Comparison of ENCODE assay signal across 8 cellular contexts in the genomic region with DNA sequence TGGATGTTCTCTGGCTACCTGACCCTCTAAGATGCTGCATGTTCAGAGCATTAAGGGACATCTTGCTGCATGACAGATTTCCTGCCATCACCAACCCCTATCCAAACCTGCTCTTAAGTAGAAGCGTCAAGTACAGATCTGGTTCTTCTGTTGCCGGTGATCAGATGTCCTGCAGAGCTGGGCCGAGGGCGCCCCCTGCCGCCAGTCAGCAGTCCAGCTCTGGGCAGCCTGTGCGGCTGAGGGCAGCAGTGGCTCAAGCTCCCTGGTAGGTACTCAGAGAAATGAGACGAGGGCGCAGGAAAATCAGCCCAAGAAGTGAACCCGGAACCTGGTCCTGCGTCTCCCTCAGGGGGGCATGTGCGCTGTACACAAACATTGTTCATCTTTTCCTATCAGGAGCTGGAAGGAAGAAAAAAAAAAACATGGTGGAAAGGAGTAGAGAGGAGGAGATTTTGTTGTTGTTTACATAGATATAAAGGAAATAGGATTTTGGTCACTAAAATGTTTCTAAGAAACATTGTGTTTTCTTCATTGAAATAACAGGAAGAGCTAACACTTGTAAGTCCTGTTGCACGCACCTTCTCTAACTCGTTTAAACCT.
DNase-seq lines count a peak whose midpoint lies in the region; ATAC-seq, FAIRE-seq and TF ChIP-seq lines count a peak whose summit lies in the region.

No MANE protein-coding gene starts in this region.

- H3K9me3 Mint-ChIP-seq in endothelial cell (ENCODE audit: unreplicated experiment) (no peaks in the 10 kb centered on the region), neural crest cell (no peaks in the 10 kb centered on the region)

- no peak overlapping the region for H2AFZ ChIP-seq in MM.1S (ENCODE audit: low read length)

- H4K20me1 ChIP-seq in MM.1S (ENCODE audit: insufficient read depth, low read length): no peaks in the 10 kb centered on the region

- H3K27me3 ChIP-seq in MM.1S (replicated peaks; ENCODE audit: insufficient read depth, low read length): no peaks in the 10 kb centered on the region

- H3K4me1 Mint-ChIP-seq in endothelial cell (ENCODE audit: unreplicated experiment) (peaks cover 15% of the 10 kb centered on the region), neural crest cell (no peaks in the 10 kb centered on the region)

- no peak overlapping the region for H3K4me3 ChIP-seq in MM.1S (ENCODE audit: low read length)

- no peaks in the 10 kb centered on the region for H3K36me3 Mint-ChIP-seq in endothelial cell (ENCODE audit: low read depth, unreplicated experiment)
- no peaks in the 10 kb centered on the region for H3K36me3 Mint-ChIP-seq in neural crest cell (ENCODE audit: low read depth)

- no peak overlapping the region for H3K27ac ChIP-seq in MM.1S (ENCODE audit: low read length)

- no peaks in the 10 kb centered on the region for H3K9me2 ChIP-seq in MM.1S (replicated peaks; ENCODE audit: insufficient read depth, low read length)

- TF ChIP-seq POLR2A in H54 (IDR thresholded peaks at IDR 0.05; ENCODE audit: low read depth, low read length): no peak

- no peak overlapping the region for H3K9ac ChIP-seq in MM.1S (ENCODE audit: low read length)

- no peaks in the 10 kb centered on the region for H3K9me3 ChIP-seq in MM.1S (replicated peaks; ENCODE audit: insufficient read depth, low read length)

- no peak overlapping the region for H3K4me2 ChIP-seq in MM.1S (ENCODE audit: low read depth, low read length)

- no peaks in the 10 kb centered on the region for H3K36me3 ChIP-seq in MM.1S (replicated peaks; ENCODE audit: insufficient read depth, low read length)

- H3K79me2 ChIP-seq in MM.1S (ENCODE audit: low read length): no peaks in the 10 kb centered on the region

- H3F3A ChIP-seq in MM.1S (ENCODE audit: insufficient read depth, low read length): no peaks in the 10 kb centered on the region

- H3K4me3 Mint-ChIP-seq in endothelial cell (ENCODE audit: unreplicated experiment) (no peak overlapping the region), neural crest cell (no peak overlapping the region)

- peak; percentile 80 for FAIRE-seq in H54 (lab: Jason Lieb, UNC)

- DNase-seq in activated effector memory CD4-positive, alpha-beta T cell treated with anti-CD3 and anti-CD28 coated beads, Interleukin-2, amount 50 U/mL, for 16 hours: peak; percentile 73
- no peak for DNase-seq in activated effector memory CD4-positive, alpha-beta T cell treated with Interleukin-2 at 50 U/mL for 16 hours
- DNase-seq in H54 (ENCODE audit: insufficient read length, low spot score): peak; percentile 60
- DNase-seq in MM.1S: peak; percentile 75
- DNase-seq in endothelial cell (ENCODE audit: low spot score): peak; percentile 85
- DNase-seq in neural crest cell (ENCODE audit: low read depth, low spot score): peak; percentile 67
- no peak for DNase-seq in kidney glomerular epithelial cell (lab: John Stamatoyannopoulos, UW)

- ATAC-seq in SK-N-SH treated with all-trans-retinoic acid at 6 μM for 48 hours: peak; percentile 100

- TF ChIP-seq CTCF in MM.1S (IDR thresholded peaks at IDR 0.05; ENCODE audit: low read length) (peak; percentile 98), endothelial cell (IDR thresholded peaks at IDR 0.05; ENCODE audit: unreplicated experiment) (peak; percentile 86), neural crest cell (conservative IDR thresholded peaks at IDR 0.05) (peak; percentile 92)

- H3K27me3 Mint-ChIP-seq in endothelial cell (ENCODE audit: unreplicated experiment) (peaks cover 5% of the 10 kb centered on the region), neural crest cell (ENCODE audit: low read depth) (peaks cover 18% of the 10 kb centered on the region)

- no peaks in the 10 kb centered on the region for H3K4me1 ChIP-seq in MM.1S (ENCODE audit: low read length)

- H3K27ac Mint-ChIP-seq in endothelial cell (ENCODE audit: unreplicated experiment): no peak overlapping the region
- H3K27ac Mint-ChIP-seq in neural crest cell (ENCODE audit: unreplicated experiment): no peak overlapping the region

TF ChIP-seq in SK-N-SH treated with all-trans-retinoic acid at 6 μM for 48 hours, 23 proteins besides CTCF, POLR2A, EP300 and RAD21:
- TF ChIP-seq TOX (CRISPR knock-in tag; IDR thresholded peaks at IDR 0.05; ENCODE audit: borderline replicate concordance) (no peak), GLIS3 (CRISPR knock-in tag; IDR thresholded peaks at IDR 0.05) (no peak), PPARA (CRISPR knock-in tag; IDR thresholded peaks at IDR 0.05; ENCODE audit: borderline replicate concordance) (no peak), ZNF8 (CRISPR knock-in tag; IDR thresholded peaks at IDR 0.05) (no peak), CSDC2 (CRISPR knock-in tag; IDR thresholded peaks at IDR 0.05) (no peak)
- TF ChIP-seq, protein P1, sequence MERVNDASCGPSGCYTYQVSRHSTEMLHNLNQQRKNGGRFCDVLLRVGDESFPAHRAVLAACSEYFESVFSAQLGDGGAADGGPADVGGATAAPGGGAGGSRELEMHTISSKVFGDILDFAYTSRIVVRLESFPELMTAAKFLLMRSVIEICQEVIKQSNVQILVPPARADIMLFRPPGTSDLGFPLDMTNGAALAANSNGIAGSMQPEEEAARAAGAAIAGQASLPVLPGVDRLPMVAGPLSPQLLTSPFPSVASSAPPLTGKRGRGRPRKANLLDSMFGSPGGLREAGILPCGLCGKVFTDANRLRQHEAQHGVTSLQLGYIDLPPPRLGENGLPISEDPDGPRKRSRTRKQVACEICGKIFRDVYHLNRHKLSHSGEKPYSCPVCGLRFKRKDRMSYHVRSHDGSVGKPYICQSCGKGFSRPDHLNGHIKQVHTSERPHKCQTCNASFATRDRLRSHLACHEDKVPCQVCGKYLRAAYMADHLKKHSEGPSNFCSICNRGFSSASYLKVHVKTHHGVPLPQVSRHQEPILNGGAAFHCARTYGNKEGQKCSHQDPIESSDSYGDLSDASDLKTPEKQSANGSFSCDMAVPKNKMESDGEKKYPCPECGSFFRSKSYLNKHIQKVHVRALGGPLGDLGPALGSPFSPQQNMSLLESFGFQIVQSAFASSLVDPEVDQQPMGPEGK (CRISPR knock-in tag; IDR thresholded peaks at IDR 0.05; ENCODE audit: borderline replicate concordance): no peak

Comparison
In these comparisons a context has a peak if more than half of its experiments do, and no peak if none do; other contexts are left out.
1. DNase-seq: peak in activated effector memory CD4-positive, alpha-beta T cell treated with anti-CD3 and anti-CD28 coated beads, Interleukin-2, amount 50 U/mL, for 16 hours (single experiment), H54 (single experiment), MM.1S (single experiment), endothelial cell (single experiment) and neural crest cell (single experiment); none in activated effector memory CD4-positive, alpha-beta T cell treated with Interleukin-2 at 50 U/mL for 16 hours (single experiment) and kidney glomerular epithelial cell (single experiment).
2. Peak in every context shown above with its lines, with median percentiles within 50 percentile points of each other: CTCF ChIP-seq.